Comparison of ENCODE assay signal across 8 cellular contexts in the genomic region with DNA sequence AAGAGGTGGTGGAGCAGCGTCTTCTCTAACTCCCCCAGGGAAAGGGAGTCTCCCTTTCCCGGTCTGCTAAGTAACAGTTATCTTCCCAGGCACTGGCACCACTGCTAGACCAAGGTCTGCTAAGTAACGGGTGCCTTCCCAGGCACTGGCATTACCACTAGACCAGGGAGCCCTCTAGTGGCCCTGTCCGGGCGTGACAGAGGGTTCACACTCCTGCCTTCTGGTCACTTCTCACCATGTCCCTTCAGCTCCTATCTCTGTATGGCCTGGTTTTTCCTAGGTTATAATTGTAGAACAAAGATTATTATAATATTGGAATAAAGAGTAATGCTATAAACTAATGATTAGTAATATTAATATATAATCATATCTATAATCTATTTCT. TPM values are rescaled to one million over a fixed set of nuclear protein-coding genes. Genes with fewer than 3 reads are reported as not detected.
DNase-seq lines count a peak whose midpoint lies in the region; ATAC-seq and TF ChIP-seq lines count a peak whose summit lies in the region.
"Not testable (repeated sequence)": the region's sequence is repeated elsewhere in the genome, so short reads cannot be mapped to it uniquely, and the experiment has no call there.

No MANE protein-coding gene starts in this region.

- not testable (repeated sequence) for H3K4me3 ChIP-seq in choroid plexus epithelial cell (ENCODE audit: low read depth, low read length); lower lobe of right lung

- peak; percentile 27 for ATAC-seq in HG03439 (IDR thresholded peaks at IDR 0.05; ENCODE audit: unreplicated experiment)
- ATAC-seq in lower lobe of right lung: peak; percentile 61 to 68

- H3K9me3 ChIP-seq in lower lobe of right lung: not testable (repeated sequence)

- CTCF ChIA-PET in activated CD4-positive, alpha-beta T cell treated with anti-CD3 and anti-CD28 coated beads, Interleukin-2, amount 10 ng/mL, durations not matched to agents 7 days and 5 days (lab: Charles Lee): interaction anchor here (0.6 to 2.8 kb wide), 12 partner anchors 14 to 219 kb away, joined by 3 to 12 read pairs (median 3); partner anchors contain the start of genes MBLAC1 and PPP1R35

- peak overlapping the region; percentile 26 for H3K4me3 Mint-ChIP-seq in activated CD4-positive, alpha-beta T cell treated with anti-CD3 and anti-CD28 coated beads, Interleukin-2, amount 10 ng/mL, durations not matched to agents 7 days and 5 days

- not testable (repeated sequence) for H3K4me1 ChIP-seq in lower lobe of right lung

- peak; percentile 69 for DNase-seq in COLO668 (lab: John Stamatoyannopoulos, UW; ENCODE audit: unreplicated experiment)
- not testable (repeated sequence) for DNase-seq in GM20000 (ENCODE audit: low spot score)
- DNase-seq in NK-92 treated with Interleukin-12 subunit alpha and Interleukin-12 subunit beta, amount 100 ng/mL, for 24 hours (lab: John Stamatoyannopoulos, UW): peak; percentile 61
- DNase-seq in activated CD4-positive, alpha-beta T cell treated with anti-CD3 and anti-CD28 coated beads, Interleukin-2, amount 10 ng/mL, durations not matched to agents 7 days and 5 days: peak; percentile 73
- peak; percentile 69 for DNase-seq in choroid plexus epithelial cell (ENCODE audit: low read depth)
- peak; percentile 83 for DNase-seq in lower lobe of right lung
- peak; percentile 53 for DNase-seq in stimulated activated CD8-positive, alpha-beta memory T cell treated with anti-CD3 and anti-CD28 coated beads, Interleukin-12 subunit alpha, Interleukin-12 subunit beta, amount 100 ng/mL, for 1 hour (ENCODE audit: low read depth)

- not testable (repeated sequence) for H3K27me3 Mint-ChIP-seq in activated CD4-positive, alpha-beta T cell treated with anti-CD3 and anti-CD28 coated beads, Interleukin-2, amount 10 ng/mL, durations not matched to agents 7 days and 5 days

- H3K9me3 Mint-ChIP-seq in activated CD4-positive, alpha-beta T cell treated with anti-CD3 and anti-CD28 coated beads, Interleukin-2, amount 10 ng/mL, durations not matched to agents 7 days and 5 days: not testable (repeated sequence)

- POLR2A ChIA-PET in activated CD4-positive, alpha-beta T cell treated with anti-CD3 and anti-CD28 coated beads, Interleukin-2, amount 10 ng/mL, durations not matched to agents 7 days and 5 days (lab: Charles Lee): not testable (repeated sequence)

- peak overlapping the region; percentile 90 for H3K27ac Mint-ChIP-seq in activated CD4-positive, alpha-beta T cell treated with anti-CD3 and anti-CD28 coated beads, Interleukin-2, amount 10 ng/mL, durations not matched to agents 7 days and 5 days

- peaks cover 70% of the 10 kb centered on the region for H3K36me3 ChIP-seq in lower lobe of right lung

- peak overlapping the region; percentile 41 for H3K27ac ChIP-seq in lower lobe of right lung

- intact Hi-C loops in lower lobe of right lung (cut with DNase I): not testable (repeated sequence)

- TF ChIP-seq CTCF in GM20000 (IDR thresholded peaks at IDR 0.05; ENCODE audit: extremely low read depth, missing control alignments): peak; percentile 59
- TF ChIP-seq CTCF in choroid plexus epithelial cell (conservative IDR thresholded peaks at IDR 0.05; ENCODE audit: low read depth, low read length): peak; percentile 48
- TF ChIP-seq CTCF in lower lobe of right lung (IDR thresholded peaks at IDR 0.05): peak; percentile 56

- H3K36me3 Mint-ChIP-seq in activated CD4-positive, alpha-beta T cell treated with anti-CD3 and anti-CD28 coated beads, Interleukin-2, amount 10 ng/mL, durations not matched to agents 7 days and 5 days (ENCODE audit: low read depth): peaks cover 59% of the 10 kb centered on the region

- H3K27me3 ChIP-seq in lower lobe of right lung (ENCODE audit: low read depth): not testable (repeated sequence)

- peaks cover 38% of the 10 kb centered on the region for H3K4me1 Mint-ChIP-seq in activated CD4-positive, alpha-beta T cell treated with anti-CD3 and anti-CD28 coated beads, Interleukin-2, amount 10 ng/mL, durations not matched to agents 7 days and 5 days

RNA-seq across cellular contexts. Expression of gene PILRB, which starts 12.6 kb away (rescaled TPM):
- 10 to 100 TPM; 50.6 to 56.2 TPM for total RNA-seq in activated CD4-positive, alpha-beta T cell treated with anti-CD3 and anti-CD28 coated beads, Interleukin-2, amount 10 ng/mL, durations not matched to agents 7 days and 5 days
- total RNA-seq in lower lobe of right lung: 35.9 TPM

RNA-seq across cellular contexts. Expression of gene PILRA, which starts 28.0 kb away (rescaled TPM):
- 1 to 10 TPM; 1.8 to 2.7 TPM for total RNA-seq in activated CD4-positive, alpha-beta T cell treated with anti-CD3 and anti-CD28 coated beads, Interleukin-2, amount 10 ng/mL, durations not matched to agents 7 days and 5 days
- 48.7 TPM for total RNA-seq in lower lobe of right lung

RNA-seq across cellular contexts. Expression of gene SPDYE3, which starts 37.8 kb away (rescaled TPM):
- not detected for total RNA-seq in activated CD4-positive, alpha-beta T cell treated with anti-CD3 and anti-CD28 coated beads, Interleukin-2, amount 10 ng/mL, durations not matched to agents 7 days and 5 days
- total RNA-seq in lower lobe of right lung: not detected

Comparison
In these comparisons a context has a peak if more than half of its experiments do, and no peak if none do; other contexts are left out.
1. RNA of gene PILRA, which starts 28.0 kb away (total RNA-seq): 48.7 TPM in lower lobe of right lung (single experiment); 1.8 to 2.7 TPM in activated CD4-positive, alpha-beta T cell treated with anti-CD3 and anti-CD28 coated beads, Interleukin-2, amount 10 ng/mL, durations not matched to agents 7 days and 5 days; every median in the first group is over 10 times any median in the second.
2. Peak in every context shown above with its lines, with median percentiles within 50 percentile points of each other: CTCF ChIP-seq.